ENCODE assay signal across 8 cellular contexts in genomic region chr2:169362346-169363026, GRCh38. TPM values are rescaled to one million over a fixed set of nuclear protein-coding genes. Genes with fewer than 3 reads are reported as not detected.
DNase-seq lines count a peak whose midpoint lies in the region; ATAC-seq and TF ChIP-seq lines count a peak whose summit lies in the region.

Gene LRP2 (minus strand): TSS chr2:169362534. CDS start chr2:169362399, 135 bp downstream.

- H3K4me3 Mint-ChIP-seq in T-cell (peak within 1 kb of the TSS; percentile 91 to 94 (median 92)), memory B cell (peak within 1 kb of the TSS; percentile 80)
- peak within 1 kb of the TSS; percentile 82 for H3K4me3 Mint-ChIP-seq in stimulated activated naive CD8-positive, alpha-beta T cell treated with anti-CD3 and anti-CD28 coated beads, Interleukin-15, Interleukin-2, amounts not matched to agents 100 ng/mL and 50 ng/mL, for 24 hours

- in situ Hi-C loops in GM13976 (cut with MboI; ENCODE audit: low sequenced_read_pairs, unreplicated experiment): no loop called here

- intact Hi-C loops in dorsolateral prefrontal cortex (cut with DNase I): loop anchor here in 1 of 2 donors (5.0 to 10.0 kb wide), 2 partner anchors 60 to 138 kb away; no protein-coding TSS in a partner anchor

- ATAC-seq in T-cell (replicated peaks in 1 of 4) (peak; percentile 12 to 39 (median 20)), memory B cell (ENCODE audit: low read depth) (peak; percentile 10)

- no peak for TF ChIP-seq CTCF in GM13976 (IDR thresholded peaks at IDR 0.05; ENCODE audit: borderline replicate concordance, control extremely low read depth, extremely low read depth, insufficient read depth, missing control alignments)
- peak in 32 of 56 donors; percentile 8 to 49 (median 24) for TF ChIP-seq CTCF in dorsolateral prefrontal cortex (IDR thresholded peaks at IDR 0.05 in 54 of 56, conservative IDR thresholded peaks at IDR 0.05 in 2 of 56; ENCODE audit: low read depth in 1 of 56, partially characterized antibody in 56 of 56)

- peak within 1 kb of the TSS in 55 of 59 donors; percentile 8 to 93 (median 79) for H3K27ac ChIP-seq in dorsolateral prefrontal cortex

- no peaks in the 10 kb centered on the region for H3K9me3 Mint-ChIP-seq in T-cell
- no peaks in the 10 kb centered on the region for H3K9me3 Mint-ChIP-seq in memory B cell
- H3K9me3 Mint-ChIP-seq in stimulated activated naive CD8-positive, alpha-beta T cell treated with anti-CD3 and anti-CD28 coated beads, Interleukin-15, Interleukin-2, amounts not matched to agents 100 ng/mL and 50 ng/mL, for 24 hours: no peaks in the 10 kb centered on the region

- H3K36me3 Mint-ChIP-seq in T-cell (no peaks in the 10 kb centered on the region), memory B cell (peaks cover under 1% of the 10 kb centered on the region)
- no peaks in the 10 kb centered on the region for H3K36me3 Mint-ChIP-seq in stimulated activated naive CD8-positive, alpha-beta T cell treated with anti-CD3 and anti-CD28 coated beads, Interleukin-15, Interleukin-2, amounts not matched to agents 100 ng/mL and 50 ng/mL, for 24 hours (ENCODE audit: low read depth)

- DNase-seq in GM13976 (ENCODE audit: low spot score) (peak; percentile 45), T-cell (peak in 11 of 34 experiments; percentile 4 to 31 (median 15)), dorsolateral prefrontal cortex (peak in 8 of 10 donors; percentile 20 to 70 (median 48)), memory B cell (ENCODE audit: low spot score in 2 of 2) (peak in 1 of 2 donors; percentile 30), kidney glomerular epithelial cell (lab: John Stamatoyannopoulos, UW) (no peak), putamen (ENCODE audit: low spot score) (no peak), SHP77 (lab: John Stamatoyannopoulos, UW) (no peak)

- H3K27me3 Mint-ChIP-seq in T-cell: peaks cover 32 to 46% of the 10 kb centered on the region in 2 donors
- H3K27me3 Mint-ChIP-seq in memory B cell: peaks cover 37% of the 10 kb centered on the region
- peaks cover 69% of the 10 kb centered on the region for H3K27me3 Mint-ChIP-seq in stimulated activated naive CD8-positive, alpha-beta T cell treated with anti-CD3 and anti-CD28 coated beads, Interleukin-15, Interleukin-2, amounts not matched to agents 100 ng/mL and 50 ng/mL, for 24 hours

- peak within 1 kb of the TSS; percentile 44 to 88 (median 73) for H3K4me3 ChIP-seq in dorsolateral prefrontal cortex

- CTCF ChIA-PET in T-cell (lab: Charles Lee): no interaction called here

- POLR2A ChIA-PET in T-cell (lab: Charles Lee): no interaction called here

- H3K27ac Mint-ChIP-seq in T-cell (peak within 1 kb of the TSS in 1 of 2 donors; percentile 27), memory B cell (no peak within 1 kb of the TSS)
- H3K27ac Mint-ChIP-seq in stimulated activated naive CD8-positive, alpha-beta T cell treated with anti-CD3 and anti-CD28 coated beads, Interleukin-15, Interleukin-2, amounts not matched to agents 100 ng/mL and 50 ng/mL, for 24 hours: peak within 1 kb of the TSS; percentile 80

- H3K27me3 ChIP-seq in dorsolateral prefrontal cortex: peaks cover 0 to 32% (median 13%) of the 10 kb centered on the region in 45 donors

- H3K4me1 Mint-ChIP-seq in T-cell: peaks cover 33 to 41% (median 38%) of the 10 kb centered on the region in 3 donors
- peaks cover 32% of the 10 kb centered on the region for H3K4me1 Mint-ChIP-seq in memory B cell
- peaks cover 36% of the 10 kb centered on the region for H3K4me1 Mint-ChIP-seq in stimulated activated naive CD8-positive, alpha-beta T cell treated with anti-CD3 and anti-CD28 coated beads, Interleukin-15, Interleukin-2, amounts not matched to agents 100 ng/mL and 50 ng/mL, for 24 hours (ENCODE audit: low read depth)

RNA-seq across cellular contexts. Expression of gene LRP2, which starts in this region (rescaled TPM):
- total RNA-seq in T-cell: under 1 TPM in 1 of 5 donors, not detected in 4; 0.03 TPM
- 100 to 1,000 TPM in 11 of 120 experiments, 10 to 100 TPM in 103, 1 to 10 TPM in 6; 5.4 to 199 (median 37.6) TPM for total RNA-seq in dorsolateral prefrontal cortex

Comparison
In these comparisons a context has a peak if more than half of its experiments do, and no peak if none do; other contexts are left out.
1. RNA of gene LRP2 (total RNA-seq): 5.4 to 199 TPM in dorsolateral prefrontal cortex; 0.03 TPM in T-cell; every median in the first group is over 4 times any median in the second.
2. Peak in ATAC-seq in T-cell; RNA of the gene not detected or under 1 TPM.
3. DNase-seq: peak in GM13976 (single experiment) and dorsolateral prefrontal cortex (8 of 10); none in kidney glomerular epithelial cell (single experiment), putamen (single experiment) and SHP77 (0 of 2).
4. Peak in every context shown above with its lines, with median percentiles within 50 percentile points of each other: H3K4me3 Mint-ChIP-seq.